ENCODE assay signal across 1 cellular context in the genomic region with DNA sequence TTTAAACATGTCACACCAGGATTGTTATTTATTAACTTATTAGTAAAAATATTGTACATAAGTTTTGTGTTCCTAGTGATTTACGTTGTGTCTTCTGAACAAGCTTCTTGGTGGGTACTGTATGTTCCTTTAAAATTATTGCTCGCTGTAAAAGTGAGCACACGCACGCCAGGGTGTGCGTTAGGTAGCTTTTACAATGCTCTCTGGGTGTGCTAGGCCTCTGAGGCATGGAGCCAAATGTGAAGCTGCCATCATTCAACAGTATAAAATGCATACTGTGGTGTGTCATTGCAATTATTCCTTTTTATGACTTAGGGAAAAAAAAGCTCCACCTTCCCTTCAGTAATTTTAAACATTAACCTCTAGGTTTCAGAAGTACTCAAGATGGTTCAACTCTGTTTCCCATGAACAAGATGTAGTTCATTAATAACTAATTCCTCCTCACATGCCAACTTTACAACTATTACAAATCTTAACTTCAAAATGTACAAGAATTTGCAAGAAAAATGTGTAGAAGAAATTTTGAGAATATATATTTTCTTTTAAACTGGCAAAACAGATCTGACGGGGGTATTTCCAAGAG.
TF ChIP-seq lines count a peak whose summit lies in the region.

No MANE protein-coding gene starts in this region.

TF ChIP-seq in WTC11, 78 proteins besides CTCF, POLR2A, EP300 and RAD21 (continued from another document):
- TF ChIP-seq, protein P1, sequence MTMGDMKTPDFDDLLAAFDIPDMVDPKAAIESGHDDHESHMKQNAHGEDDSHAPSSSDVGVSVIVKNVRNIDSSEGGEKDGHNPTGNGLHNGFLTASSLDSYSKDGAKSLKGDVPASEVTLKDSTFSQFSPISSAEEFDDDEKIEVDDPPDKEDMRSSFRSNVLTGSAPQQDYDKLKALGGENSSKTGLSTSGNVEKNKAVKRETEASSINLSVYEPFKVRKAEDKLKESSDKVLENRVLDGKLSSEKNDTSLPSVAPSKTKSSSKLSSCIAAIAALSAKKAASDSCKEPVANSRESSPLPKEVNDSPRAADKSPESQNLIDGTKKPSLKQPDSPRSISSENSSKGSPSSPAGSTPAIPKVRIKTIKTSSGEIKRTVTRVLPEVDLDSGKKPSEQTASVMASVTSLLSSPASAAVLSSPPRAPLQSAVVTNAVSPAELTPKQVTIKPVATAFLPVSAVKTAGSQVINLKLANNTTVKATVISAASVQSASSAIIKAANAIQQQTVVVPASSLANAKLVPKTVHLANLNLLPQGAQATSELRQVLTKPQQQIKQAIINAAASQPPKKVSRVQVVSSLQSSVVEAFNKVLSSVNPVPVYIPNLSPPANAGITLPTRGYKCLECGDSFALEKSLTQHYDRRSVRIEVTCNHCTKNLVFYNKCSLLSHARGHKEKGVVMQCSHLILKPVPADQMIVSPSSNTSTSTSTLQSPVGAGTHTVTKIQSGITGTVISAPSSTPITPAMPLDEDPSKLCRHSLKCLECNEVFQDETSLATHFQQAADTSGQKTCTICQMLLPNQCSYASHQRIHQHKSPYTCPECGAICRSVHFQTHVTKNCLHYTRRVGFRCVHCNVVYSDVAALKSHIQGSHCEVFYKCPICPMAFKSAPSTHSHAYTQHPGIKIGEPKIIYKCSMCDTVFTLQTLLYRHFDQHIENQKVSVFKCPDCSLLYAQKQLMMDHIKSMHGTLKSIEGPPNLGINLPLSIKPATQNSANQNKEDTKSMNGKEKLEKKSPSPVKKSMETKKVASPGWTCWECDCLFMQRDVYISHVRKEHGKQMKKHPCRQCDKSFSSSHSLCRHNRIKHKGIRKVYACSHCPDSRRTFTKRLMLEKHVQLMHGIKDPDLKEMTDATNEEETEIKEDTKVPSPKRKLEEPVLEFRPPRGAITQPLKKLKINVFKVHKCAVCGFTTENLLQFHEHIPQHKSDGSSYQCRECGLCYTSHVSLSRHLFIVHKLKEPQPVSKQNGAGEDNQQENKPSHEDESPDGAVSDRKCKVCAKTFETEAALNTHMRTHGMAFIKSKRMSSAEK (CRISPR knock-in tag; IDR thresholded peaks at IDR 0.05; ENCODE audit: borderline replicate concordance), result no peak
- no peak for TF ChIP-seq TEAD1 (CRISPR knock-in tag; IDR thresholded peaks at IDR 0.05)
- no peak for TF ChIP-seq TEAD4 (CRISPR knock-in tag; IDR thresholded peaks at IDR 0.05)
- no peak for TF ChIP-seq NFE2L1 (CRISPR knock-in tag; IDR thresholded peaks at IDR 0.05)
- no peak for TF ChIP-seq CBFB (CRISPR knock-in tag; IDR thresholded peaks at IDR 0.05; ENCODE audit: low read depth)
- TF ChIP-seq NFYB (CRISPR knock-in tag; conservative IDR thresholded peaks at IDR 0.05; ENCODE audit: low read depth), result no peak
- TF ChIP-seq NR1H2 (CRISPR knock-in tag; IDR thresholded peaks at IDR 0.05), result no peak
- TF ChIP-seq ZNF138 (CRISPR knock-in tag; conservative IDR thresholded peaks at IDR 0.05), result no peak
- no peak for TF ChIP-seq ZNF396 (CRISPR knock-in tag; IDR thresholded peaks at IDR 0.05; ENCODE audit: borderline replicate concordance)
